14 cellular contexts compared by ENCODE assay signal in genomic region chr2:165294912-165295311, GRCh38. TPM values are rescaled to one million over a fixed set of nuclear protein-coding genes. Genes with fewer than 3 reads are reported as not detected.
"Had no signal": no experiment of that assay in that cellular context is flagged by ENCODE, and none has a peak within 500 bp of the region (broad histone marks: within the 10 kb centered on the region; RNA-seq: fewer than 3 reads in every experiment).

No MANE protein-coding gene starts in this region.

- H3K4me3 ChIP-seq: esophagus squamous epithelium, heart left ventricle, left lung, suprapubic skin had no signal

- H3K9me3 ChIP-seq: esophagus squamous epithelium, heart left ventricle, left lung, suprapubic skin had no signal

- H3K27ac ChIP-seq: esophagus squamous epithelium, heart left ventricle, left lung, suprapubic skin had no signal

- ATAC-seq: activated CD8-positive, alpha-beta memory T cell treated with anti-CD3 and anti-CD28 coated beads, Interleukin-2, amount 10 ng/mL, durations not matched to agents 7 days and 5 days; heart left ventricle; left lung; natural killer cell treated with Interleukin-12 subunit alpha and Interleukin-12 subunit beta and Interleukin-15 and Interleukin-18, amount 100 ng/mL, for 72 hours had no signal

- H3K4me1 ChIP-seq: left lung had no signal

- H3K27me3 ChIP-seq: esophagus squamous epithelium, heart left ventricle, left lung, suprapubic skin had no signal

- H3K36me3 ChIP-seq: esophagus squamous epithelium, heart left ventricle, left lung, suprapubic skin had no signal

- DNase-seq: activated CD4-positive, alpha-beta T cell treated with anti-CD3 and anti-CD28 coated beads for 1 hour; activated CD4-positive, alpha-beta T cell treated with anti-CD3 and anti-CD28 coated beads, Interleukin-2, amount 50 U/mL, for 48 hours; activated CD8-positive, alpha-beta memory T cell treated with anti-CD3 and anti-CD28 coated beads, Interleukin-2, amount 10 ng/mL, durations not matched to agents 7 days and 5 days; activated effector memory CD4-positive, alpha-beta T cell treated with anti-CD3 and anti-CD28 coated beads, Interleukin-2, amount 50 U/mL, for 16 hours; activated T-cell treated with anti-CD3 and anti-CD28 coated beads, Interleukin-2, amount 50 U/mL, for 24 hours; esophagus squamous epithelium; foreskin melanocyte; heart left ventricle; left lung; small intestine; stimulated activated naive B cell treated with anti-CD40 and anti-IgM and Interleukin-4, amounts not matched to agents 10 μg/mL and 1 μg/mL and 100 μg/mL, for 72 hours; T-helper 9 cell had no signal

RNA-seq across cellular contexts. Expression of gene SCN2A, which starts 55.7 kb away (rescaled TPM):
- total RNA-seq: natural killer cell treated with Interleukin-12 subunit alpha and Interleukin-12 subunit beta and Interleukin-15 and Interleukin-18, amount 100 ng/mL, for 72 hours had no signal
